ENCODE assay signal across 8 cellular contexts in genomic region chr11:11148104-11148509, GRCh38.
A peak's percentile ranks its signal among the peaks of the same experiment; 100 is the strongest.
DNase-seq lines count a peak whose midpoint lies in the region; ATAC-seq and TF ChIP-seq lines count a peak whose summit lies in the region.

No MANE protein-coding gene starts in this region.

- DNase-seq in GM04504 (ENCODE audit: low read depth) (peak; percentile 81), T-helper 17 cell (peak in 1 of 3 donors; percentile 23), fibroblast of pulmonary artery (ENCODE audit: low read depth) (peak; percentile 82), neuronal stem cell (ENCODE audit: low spot score) (no peak), NCI-H187 (lab: John Stamatoyannopoulos, UW) (no peak), GM13976 (ENCODE audit: low spot score) (no peak)
- DNase-seq in activated CD4-positive, CD25-positive, alpha-beta regulatory T cell treated with anti-CD3 and anti-CD28 coated beads, Interleukin-2, amount 50 U/mL, for 72 hours = no peak

- H3K4me2 ChIP-seq in neuronal stem cell (ENCODE audit: insufficient read depth, low read length, poor library complexity, severe bottlenecking) = no peak overlapping the region

- no peaks in the 10 kb centered on the region for H3K27me3 ChIP-seq in neuronal stem cell (ENCODE audit: control insufficient read depth in 3 of 3, insufficient read depth in 3 of 3, low read depth in 1 of 3, low read length in 3 of 3)

- no peak overlapping the region for H2AK5ac ChIP-seq in neuronal stem cell (ENCODE audit: low read depth, low read length)

- no peak overlapping the region for H2AFZ ChIP-seq in neuronal stem cell (ENCODE audit: low read length)

- no peak overlapping the region for H2BK120ac ChIP-seq in neuronal stem cell (ENCODE audit: low read depth, low read length)

- H4K8ac ChIP-seq in neuronal stem cell (ENCODE audit: low read depth, low read length) = no peak overlapping the region

- H3K27ac ChIP-seq in neuronal stem cell (replicated peaks; ENCODE audit: low read length) = no peak overlapping the region

- in situ Hi-C loops in GM13976 (cut with MboI; ENCODE audit: low sequenced_read_pairs, unreplicated experiment) = no loop called here

- H3K27me3 Mint-ChIP-seq in T-helper 17 cell = no peaks in the 10 kb centered on the region

- H2BK5ac ChIP-seq in neuronal stem cell (ENCODE audit: low read length) = no peak overlapping the region

- H3K4me3 Mint-ChIP-seq in T-helper 17 cell = peak overlapping the region; percentile 6

- no peak overlapping the region for H3K9ac ChIP-seq in neuronal stem cell (ENCODE audit: low read depth, low read length, poor library complexity)

- WGBS in neuronal stem cell (ENCODE audit: extremely low coverage in 2 of 2, insufficient read length in 2 of 2, insufficient replicate concordance in 1 of 2), 2 donors = no CpG with 5 or more reads among the region's 5 CpGs

- H3K36me3 Mint-ChIP-seq in T-helper 17 cell (ENCODE audit: low read depth) = no peaks in the 10 kb centered on the region

- no peak overlapping the region for H2BK12ac ChIP-seq in neuronal stem cell (ENCODE audit: low read length)

- no peak overlapping the region for H3K4ac ChIP-seq in neuronal stem cell (ENCODE audit: low read length)

- no peak overlapping the region for H3K23ac ChIP-seq in neuronal stem cell (ENCODE audit: low read depth, low read length, poor library complexity)

- peak overlapping the region; percentile 1 for H3K18ac ChIP-seq in neuronal stem cell (ENCODE audit: low read length)

- no peaks in the 10 kb centered on the region for H3K9me3 ChIP-seq in T-helper 17 cell (ENCODE audit: control insufficient read depth, low read length, poor library complexity, severe bottlenecking)
- H3K9me3 ChIP-seq in neuronal stem cell (replicated peaks in 1 of 2; ENCODE audit: control insufficient read depth in 2 of 2, insufficient read depth in 1 of 2, low read depth in 1 of 2, low read length in 2 of 2) = no peaks in the 10 kb centered on the region

- no peaks in the 10 kb centered on the region for H3K4me1 ChIP-seq in neuronal stem cell (ENCODE audit: control insufficient read depth in 2 of 2, insufficient read depth in 1 of 2, low read depth in 1 of 2, low read length in 2 of 2)

- TF ChIP-seq CTCF in fibroblast of pulmonary artery (IDR thresholded peaks at IDR 0.05; ENCODE audit: low read length, missing control alignments) (peak; percentile 34), GM13976 (IDR thresholded peaks at IDR 0.05; ENCODE audit: borderline replicate concordance, control extremely low read depth, extremely low read depth, insufficient read depth, missing control alignments) (no peak)

- H3K4me3 ChIP-seq in fibroblast of pulmonary artery (replicated peaks; ENCODE audit: low read depth, low read length) (no peak overlapping the region), neuronal stem cell (ENCODE audit: low read length in 2 of 2) (no peak overlapping the region)

- ATAC-seq in T-helper 17 cell = no peak
- ATAC-seq in GM18498 (IDR thresholded peaks at IDR 0.05; ENCODE audit: unreplicated experiment) = no peak

- H3K4me1 Mint-ChIP-seq in T-helper 17 cell = peaks cover 29% of the 10 kb centered on the region

- H3K14ac ChIP-seq in neuronal stem cell (ENCODE audit: low read length) = no peak overlapping the region

- H4K91ac ChIP-seq in neuronal stem cell (ENCODE audit: low read depth, low read length, poor library complexity) = no peak overlapping the region

- H3K36me3 ChIP-seq in neuronal stem cell (replicated peaks in 1 of 2; ENCODE audit: control insufficient read depth in 2 of 2, insufficient read depth in 2 of 2, low read length in 2 of 2) = no peaks in the 10 kb centered on the region

- H3K27ac Mint-ChIP-seq in T-helper 17 cell = peak overlapping the region; percentile 98

- no peak overlapping the region for H2BK15ac ChIP-seq in neuronal stem cell (ENCODE audit: low read length)

- no peaks in the 10 kb centered on the region for H3K79me1 ChIP-seq in neuronal stem cell (ENCODE audit: low read depth, low read length)

Comparison
In these comparisons a context has a peak if more than half of its experiments do, and no peak if none do; other contexts are left out.
1. DNase-seq: peak in GM04504 (single experiment) and fibroblast of pulmonary artery (single experiment); none in neuronal stem cell (single experiment), activated CD4-positive, CD25-positive, alpha-beta regulatory T cell treated with anti-CD3 and anti-CD28 coated beads, Interleukin-2, amount 50 U/mL, for 72 hours (single experiment), NCI-H187 (0 of 2) and GM13976 (single experiment).